ENCODE assay signal across 11 cellular contexts in genomic region chr1:205590777-205591513, GRCh38. TPM values are rescaled to one million over a fixed set of nuclear protein-coding genes. Genes with fewer than 3 reads are reported as not detected.
DNase-seq lines count a peak whose midpoint lies in the region; ATAC-seq and TF ChIP-seq lines count a peak whose summit lies in the region.
"Had no signal": no experiment of that assay in that cellular context is flagged by ENCODE, and none has a peak within 500 bp of the region (broad histone marks: within the 10 kb centered on the region; RNA-seq: fewer than 3 reads in every experiment).

No MANE protein-coding gene starts in this region.

- no peaks in the 10 kb centered on the region for H3K36me3 ChIP-seq in CD4-positive, CD25-positive, alpha-beta regulatory T cell (ENCODE audit: control insufficient read depth, insufficient read depth, low read length)
- H3K36me3 ChIP-seq in body of pancreas (replicated peaks in 1 of 2; ENCODE audit: insufficient read depth in 1 of 2, low read depth in 2 of 2): no peaks in the 10 kb centered on the region
- H3K36me3 ChIP-seq: upper lobe of right lung had no signal

- H3K27me3 ChIP-seq in CD4-positive, CD25-positive, alpha-beta regulatory T cell (ENCODE audit: control insufficient read depth, insufficient read depth, low read length): no peaks in the 10 kb centered on the region
- H3K27me3 ChIP-seq in body of pancreas: no peaks in the 10 kb centered on the region
- H3K27me3 ChIP-seq: upper lobe of right lung had no signal

- H3K27me3 Mint-ChIP-seq in CD4-positive, CD25-positive, alpha-beta regulatory T cell: peaks cover 7% of the 10 kb centered on the region
- H3K27me3 Mint-ChIP-seq in T-helper 2 cell treated with Interferon-gamma antibody and Interleukin-4, amounts not matched to agents 5 μg/mL and 100 μg/mL, for 36 hours (ENCODE audit: low read depth): no peaks in the 10 kb centered on the region

- intact Hi-C loops in body of pancreas (cut with DNase I): loop anchor here (10.0 kb wide), 1 partner anchor 124 kb away; no protein-coding TSS in a partner anchor

- DNase-seq in SKM-1 (lab: John Stamatoyannopoulos, UW; ENCODE audit: unreplicated experiment) (peak; percentile 32), SKM-1 treated with dmso at 0.1 percent for 144 hours (lab: John Stamatoyannopoulos, UW; ENCODE audit: unreplicated experiment) (no peak), mesenteric fat pad (ENCODE audit: low spot score) (peak; percentile 51), body of pancreas (no peak), hepatic stellate cell (ENCODE audit: low spot score) (no peak)
- no peak for DNase-seq in CD4-positive, CD25-positive, alpha-beta regulatory T cell
- DNase-seq in T-helper 2 cell treated with Interferon-gamma antibody and Interleukin-4, amounts not matched to agents 5 μg/mL and 100 μg/mL, for 36 hours (ENCODE audit: low spot score): no peak

- 40 to 59% methylated on average over 6 to 9 of the region's 9 CpGs for WGBS in body of pancreas, 2 donors

- no peaks in the 10 kb centered on the region for H3K9me3 ChIP-seq in CD4-positive, CD25-positive, alpha-beta regulatory T cell (ENCODE audit: control insufficient read depth in 2 of 2, low read length in 2 of 2)
- H3K9me3 ChIP-seq in body of pancreas: no peaks in the 10 kb centered on the region
- H3K9me3 ChIP-seq: upper lobe of right lung had no signal

- no peaks in the 10 kb centered on the region for H3K9me3 Mint-ChIP-seq in CD4-positive, CD25-positive, alpha-beta regulatory T cell
- H3K9me3 Mint-ChIP-seq in T-helper 2 cell treated with Interferon-gamma antibody and Interleukin-4, amounts not matched to agents 5 μg/mL and 100 μg/mL, for 36 hours: no peaks in the 10 kb centered on the region

- no peak overlapping the region for H3K4me3 ChIP-seq in CD4-positive, CD25-positive, alpha-beta regulatory T cell (ENCODE audit: low read depth, low read length)
- H3K4me3 ChIP-seq in body of pancreas: no peak overlapping the region

- TF ChIP-seq CTCF in body of pancreas (IDR thresholded peaks at IDR 0.05): no peak

- H3K4me3 Mint-ChIP-seq in CD4-positive, CD25-positive, alpha-beta regulatory T cell: peak overlapping the region in 2 of 4 donors; percentile 52 to 91
- H3K4me3 Mint-ChIP-seq in T-helper 2 cell treated with Interferon-gamma antibody and Interleukin-4, amounts not matched to agents 5 μg/mL and 100 μg/mL, for 36 hours: peak overlapping the region; percentile 51

- peaks cover 3 to 40% (median 22%) of the 10 kb centered on the region in 4 donors for H3K4me1 Mint-ChIP-seq in CD4-positive, CD25-positive, alpha-beta regulatory T cell
- H3K4me1 Mint-ChIP-seq in T-helper 2 cell treated with Interferon-gamma antibody and Interleukin-4, amounts not matched to agents 5 μg/mL and 100 μg/mL, for 36 hours (ENCODE audit: low read depth): peaks cover 48% of the 10 kb centered on the region

- ATAC-seq in CD4-positive, CD25-positive, alpha-beta regulatory T cell (ENCODE audit: low read depth in 2 of 2): no peak
- no peak for ATAC-seq in HG03457 (IDR thresholded peaks at IDR 0.05; ENCODE audit: unreplicated experiment)
- no peak for ATAC-seq in body of pancreas

- H3K27ac Mint-ChIP-seq in CD4-positive, CD25-positive, alpha-beta regulatory T cell: peak overlapping the region; percentile 15 to 81 (median 23)
- H3K27ac Mint-ChIP-seq in T-helper 2 cell treated with Interferon-gamma antibody and Interleukin-4, amounts not matched to agents 5 μg/mL and 100 μg/mL, for 36 hours: peak overlapping the region; percentile 37

- peaks cover 5% of the 10 kb centered on the region for H3K36me3 Mint-ChIP-seq in CD4-positive, CD25-positive, alpha-beta regulatory T cell
- H3K36me3 Mint-ChIP-seq in T-helper 2 cell treated with Interferon-gamma antibody and Interleukin-4, amounts not matched to agents 5 μg/mL and 100 μg/mL, for 36 hours (ENCODE audit: low read depth): peaks cover 2% of the 10 kb centered on the region

- TF ChIP-seq POLR2A in body of pancreas (IDR thresholded peaks at IDR 0.05): no peak

- no peak overlapping the region for H3K27ac ChIP-seq in CD4-positive, CD25-positive, alpha-beta regulatory T cell (ENCODE audit: insufficient read depth, low read length, poor library complexity, severe bottlenecking)
- H3K27ac ChIP-seq in body of pancreas: peak overlapping the region in 2 of 4 donors; percentile 29 to 46
- H3K27ac ChIP-seq: parathyroid adenoma, PC-9, upper lobe of right lung had no signal

- peaks cover 24% of the 10 kb centered on the region for H3K4me1 ChIP-seq in CD4-positive, CD25-positive, alpha-beta regulatory T cell (ENCODE audit: control insufficient read depth, insufficient read depth, low read length, poor library complexity, severe bottlenecking)
- peaks cover 34% of the 10 kb centered on the region for H3K4me1 ChIP-seq in body of pancreas

RNA-seq across cellular contexts. Expression of gene ELK4, which starts 40.9 kb away (rescaled TPM):
- total RNA-seq in CD4-positive, CD25-positive, alpha-beta regulatory T cell: 106 TPM
- 1 to 10 TPM; 3.5 to 4.7 (median 4.6) TPM for polyA plus RNA-seq in CD4-positive, CD25-positive, alpha-beta regulatory T cell
- total RNA-seq in mesenteric fat pad: 70.2 TPM
- 10 to 100 TPM; 16.6 to 17.8 TPM for total RNA-seq in body of pancreas

Comparison
In these comparisons a context has a peak if more than half of its experiments do, and no peak if none do; other contexts are left out.
1. DNase-seq: peak in SKM-1 (single experiment) and mesenteric fat pad (single experiment); none in SKM-1 treated with dmso at 0.1 percent for 144 hours (single experiment), CD4-positive, CD25-positive, alpha-beta regulatory T cell (0 of 3), T-helper 2 cell treated with Interferon-gamma antibody and Interleukin-4, amounts not matched to agents 5 μg/mL and 100 μg/mL, for 36 hours (single experiment), body of pancreas (0 of 4) and hepatic stellate cell (single experiment).